In the genomic region with DNA sequence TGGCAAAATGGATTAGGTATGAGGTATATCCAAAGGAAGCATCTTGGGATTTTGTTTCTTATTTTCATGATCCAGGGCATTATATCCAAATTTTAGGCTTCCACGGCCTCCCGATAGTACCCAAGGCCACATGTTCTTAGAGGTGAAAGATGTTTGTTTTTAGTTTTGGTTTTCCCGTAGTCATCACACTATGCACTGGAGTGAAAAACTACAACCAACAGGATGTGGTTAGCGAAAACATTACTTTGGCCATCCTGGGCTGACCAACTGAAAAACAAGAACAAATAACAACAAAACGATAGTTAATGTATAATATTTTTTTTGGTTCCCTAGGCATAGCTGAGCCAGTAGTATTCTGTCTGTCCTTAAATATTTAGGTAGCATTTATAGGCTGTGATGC, we compare ENCODE assay signal across 10 cellular contexts.
"Had no signal": no experiment of that assay in that cellular context is flagged by ENCODE, and none has a peak within 500 bp of the region (broad histone marks: within the 10 kb centered on the region; RNA-seq: fewer than 3 reads in every experiment).

No MANE protein-coding gene starts in this region.

- H3K4me3 ChIP-seq: GM23248, HAP-1 had no signal

- H3K27ac ChIP-seq: GM23248, HL-60 had no signal

- H2AFZ ChIP-seq: GM23248 had no signal

- H3K9ac ChIP-seq: GM23248 had no signal

- H3K36me3 ChIP-seq: HAP-1 had no signal

- H3K4me1 ChIP-seq: HAP-1 had no signal

- DNase-seq: GM23248, GOT3, H7, HFFc6, Kasumi-1, KG1 had no signal

- FAIRE-seq: HepG2 had no signal

- ATAC-seq: HCT116, HepG2 had no signal

- H3K9me3 ChIP-seq: HAP-1 had no signal
